Comparison of ENCODE assay signal across 9 cellular contexts in genomic region chr6:8006208-8006607, GRCh38. TPM values are rescaled to one million over a fixed set of nuclear protein-coding genes. Genes with fewer than 3 reads are reported as not detected.
A peak's percentile ranks its signal among the peaks of the same experiment; 100 is the strongest.
DNase-seq lines count a peak whose midpoint lies in the region; ATAC-seq lines count a peak whose summit lies in the region.
"Had no signal": no experiment of that assay in that cellular context is flagged by ENCODE, and none has a peak within 500 bp of the region (broad histone marks: within the 10 kb centered on the region; RNA-seq: fewer than 3 reads in every experiment).

No MANE protein-coding gene starts in this region.

- no peak overlapping the region for H3K4me2 ChIP-seq in Karpas-422 (ENCODE audit: low read depth, low read length, poor library complexity, severe bottlenecking)

- H3K27me3 ChIP-seq in Karpas-422 (ENCODE audit: low read length) = no peaks in the 10 kb centered on the region
- H3K27me3 ChIP-seq: SJSA1 had no signal

- no peaks in the 10 kb centered on the region for H3K9me3 ChIP-seq in Karpas-422 (ENCODE audit: low read length)
- H3K9me3 ChIP-seq: SJSA1 had no signal

- H3K4me1 ChIP-seq in Karpas-422 (ENCODE audit: low read length) = no peaks in the 10 kb centered on the region
- H3K4me1 ChIP-seq: SJSA1 had no signal

- no peaks in the 10 kb centered on the region for H3K9me2 ChIP-seq in Karpas-422 (replicated peaks; ENCODE audit: insufficient read depth, low read length)

- DNase-seq in Daoy (ENCODE audit: low read depth) (peak; percentile 36), Karpas-422 (peak; percentile 67), amniotic epithelial cell (ENCODE audit: low read depth) (peak; percentile 47), kidney tubule cell (ENCODE audit: low spot score) (peak; percentile 53), iPS-NIHi7 (ENCODE audit: extremely low spot score) (no peak), DMS79 treated with DMSO at 0.1 percent for 48 hours (lab: John Stamatoyannopoulos, UW) (no peak)

- H3K4me3 ChIP-seq in Karpas-422 (ENCODE audit: low read length) = no peak overlapping the region
- H3K4me3 ChIP-seq: SJSA1 had no signal

- no peak overlapping the region for H3K9ac ChIP-seq in Karpas-422 (ENCODE audit: low read length)

- no peaks in the 10 kb centered on the region for H3K79me2 ChIP-seq in Karpas-422 (ENCODE audit: low read length)

- no peak overlapping the region for H2AFZ ChIP-seq in Karpas-422 (ENCODE audit: low read length)

- H3K27ac ChIP-seq in Karpas-422 (ENCODE audit: low read length) = no peak overlapping the region
- H3K27ac ChIP-seq: SJSA1 had no signal

- no peak for ATAC-seq in HG03025 (IDR thresholded peaks at IDR 0.05; ENCODE audit: low FRiP score, unreplicated experiment)
- no peak for ATAC-seq in GM18868 (IDR thresholded peaks at IDR 0.05; ENCODE audit: unreplicated experiment)

- no peaks in the 10 kb centered on the region for H4K20me1 ChIP-seq in Karpas-422 (ENCODE audit: insufficient read depth, low read depth, low read length)

- H3K36me3 ChIP-seq in Karpas-422 (ENCODE audit: insufficient read depth, low read length) = no peaks in the 10 kb centered on the region
- H3K36me3 ChIP-seq: SJSA1 had no signal

RNA-seq across cellular contexts. Expression of gene BLOC1S5, which starts 58.0 kb away (rescaled TPM):
- 14.3 and 17.2 TPM in 2 replicates for total RNA-seq in Daoy (2014; rRNA removed; shearing (Covaris generic))
- total RNA-seq in Karpas-422 (2014; rRNA removed; shearing (Covaris generic); ENCODE audit: low replicate concordance) = 21.0 and 24.9 TPM in 2 replicates

Comparison
In these comparisons a context has a peak if more than half of its experiments do, and no peak if none do; other contexts are left out.
1. DNase-seq: peak in Daoy (single experiment), Karpas-422 (single experiment), amniotic epithelial cell (single experiment) and kidney tubule cell (single experiment); none in iPS-NIHi7 (single experiment) and DMS79 treated with DMSO at 0.1 percent for 48 hours (single experiment).